ENCODE assay signal across 19 cellular contexts in the genomic region with DNA sequence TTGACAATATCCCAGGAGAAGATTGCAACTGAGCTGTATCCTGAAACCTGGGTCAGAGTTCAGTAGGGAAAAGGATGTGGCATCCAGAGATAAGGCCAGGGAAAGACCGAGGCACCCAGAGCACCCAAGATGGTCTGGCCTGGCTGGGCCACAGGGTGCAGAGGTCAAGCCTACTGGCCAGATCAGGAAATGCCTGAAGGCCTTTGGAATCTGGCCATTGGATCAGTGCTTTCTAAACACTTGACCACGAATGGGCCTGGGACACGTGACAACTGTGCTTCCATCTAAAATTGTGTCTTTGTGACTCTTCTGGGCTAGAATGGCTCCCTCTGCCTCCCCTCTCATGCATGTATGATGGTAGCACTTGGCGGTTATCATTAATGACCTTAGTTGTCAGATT.
DNase-seq lines count a peak whose midpoint lies in the region; ATAC-seq, FAIRE-seq and TF ChIP-seq lines count a peak whose summit lies in the region.
"Had no signal": no experiment of that assay in that cellular context is flagged by ENCODE, and none has a peak within 500 bp of the region (broad histone marks: within the 10 kb centered on the region; RNA-seq: fewer than 3 reads in every experiment).

No MANE protein-coding gene starts in this region.

- BruUV-seq in PC-9 (replicated peaks; lab: Mats Ljungman, UMichigan): no TSS peak

- no peaks in the 10 kb centered on the region for H3F3A ChIP-seq in PC-9 (ENCODE audit: insufficient read depth, low read depth)

- no peaks in the 10 kb centered on the region for H3K9me2 ChIP-seq in PC-9 (ENCODE audit: insufficient read depth)

- peaks cover 8 to 9% of the 10 kb centered on the region in 2 experiments for H3K4me1 Mint-ChIP-seq in H9
- no peaks in the 10 kb centered on the region for H3K4me1 Mint-ChIP-seq in progenitor cell of endocrine pancreas (ENCODE audit: low read depth)
- H3K4me1 Mint-ChIP-seq in activated CD4-positive, alpha-beta T cell treated with anti-CD3 and anti-CD28 coated beads for 36 hours: no peaks in the 10 kb centered on the region
- H3K4me1 Mint-ChIP-seq: CD14-positive monocyte; CD4-positive, alpha-beta memory T cell had no signal

- H4K91ac ChIP-seq in H9 (ENCODE audit: insufficient read length, low read depth, low read length): no peak overlapping the region

- no peak overlapping the region for H2AK5ac ChIP-seq in H9 (ENCODE audit: insufficient read length, low read length)

- H4K20me1 ChIP-seq in H9 (ENCODE audit: control insufficient read depth, insufficient read depth, insufficient read length): no peaks in the 10 kb centered on the region
- H4K20me1 ChIP-seq in PC-9 (ENCODE audit: insufficient read depth): no peaks in the 10 kb centered on the region
- H4K20me1 ChIP-seq: BLaER1 had no signal

- no peak overlapping the region for H3K4me2 ChIP-seq in H9 (ENCODE audit: insufficient read depth, insufficient read length, low read length)
- H3K4me2 ChIP-seq in PC-9: no peak overlapping the region
- H3K4me2 ChIP-seq: BLaER1 had no signal

- H3K79me2 ChIP-seq in H9 (ENCODE audit: insufficient read depth, low read length): no peaks in the 10 kb centered on the region
- H3K79me2 ChIP-seq in PC-9 (ENCODE audit: low read depth): no peaks in the 10 kb centered on the region

- H3K23me2 ChIP-seq in H9 (ENCODE audit: insufficient read length, low read depth, low read length, poor library complexity, severe bottlenecking): no peaks in the 10 kb centered on the region

- DNase-seq in EL (peak; percentile 41), RPMI7951 (ENCODE audit: low read depth) (peak; percentile 71), iris pigment epithelial cell (ENCODE audit: low read depth) (peak; percentile 15), small intestine (peak; percentile 29), H9 (no peak), progenitor cell of endocrine pancreas (ENCODE audit: low spot score, unreplicated experiment) (no peak), PC-9 (no peak)
- DNase-seq in activated CD4-positive, alpha-beta T cell treated with anti-CD3 and anti-CD28 coated beads for 36 hours: no peak
- DNase-seq: 8988T; CD4-positive, alpha-beta memory T cell; DMS153; DMS79; HCEC 1CT had no signal

- H3K27me3 ChIP-seq in small intestine (ENCODE audit: control insufficient read depth in 2 of 2, insufficient read depth in 2 of 2, low read length in 2 of 2): no peaks in the 10 kb centered on the region
- H3K27me3 ChIP-seq in H9 (ENCODE audit: insufficient read depth, low read length): no peaks in the 10 kb centered on the region
- H3K27me3 ChIP-seq in PC-9 (ENCODE audit: insufficient read depth, low read depth): peaks cover 38% of the 10 kb centered on the region
- H3K27me3 ChIP-seq: BLaER1 had no signal

- no peak overlapping the region for H2BK20ac ChIP-seq in H9 (ENCODE audit: low read depth, low read length, poor library complexity, severe bottlenecking)

- H3K9me3 ChIP-seq in small intestine (ENCODE audit: control insufficient read depth, low read depth): no peaks in the 10 kb centered on the region
- no peaks in the 10 kb centered on the region for H3K9me3 ChIP-seq in H9 (ENCODE audit: control insufficient read depth, low read depth, low read length)
- H3K9me3 ChIP-seq in PC-9 (ENCODE audit: insufficient read depth, low read depth): no peaks in the 10 kb centered on the region
- H3K9me3 ChIP-seq: BLaER1 had no signal

- H2BK120ac ChIP-seq in H9 (ENCODE audit: low read depth, low read length, poor library complexity, severe bottlenecking): no peak overlapping the region

- no peak overlapping the region for H4K8ac ChIP-seq in H9 (replicated peaks; ENCODE audit: insufficient read length, low read depth, low read length)

- H2AFZ ChIP-seq in H9 (ENCODE audit: low read length) (no peak overlapping the region), PC-9 (no peak overlapping the region)

- no peak overlapping the region for H3K4ac ChIP-seq in H9 (ENCODE audit: low read depth, low read length)

- no peak overlapping the region for H4K5ac ChIP-seq in H9 (ENCODE audit: insufficient read length, low read depth, low read length)

- no peak overlapping the region for H3K18ac ChIP-seq in H9 (ENCODE audit: insufficient read length, low read depth, low read length)

- H3K9ac ChIP-seq in H9 (ENCODE audit: extremely low read depth, insufficient read length, low read length): no peak overlapping the region
- H3K9ac ChIP-seq: BLaER1 had no signal

- intact Hi-C loops in activated CD4-positive, alpha-beta T cell treated with anti-CD3 and anti-CD28 coated beads for 36 hours (cut with DNase I, micrococcal nuclease): no loop called here
- intact Hi-C loops in PC-9 (cut with micrococcal nuclease; ENCODE audit: unreplicated experiment): no loop called here

- H3K9me3 Mint-ChIP-seq in H9 (peaks cover 3 to 8% of the 10 kb centered on the region in 2 experiments; a peak in 4 of 5 replicates), progenitor cell of endocrine pancreas (ENCODE audit: low read depth) (no peaks in the 10 kb centered on the region)
- H3K9me3 Mint-ChIP-seq in activated CD4-positive, alpha-beta T cell treated with anti-CD3 and anti-CD28 coated beads for 36 hours (ENCODE audit: low read depth): no peaks in the 10 kb centered on the region

- no peak overlapping the region for H3T11ph ChIP-seq in H9 (ENCODE audit: low read length)

- no peak overlapping the region for H2BK5ac ChIP-seq in H9 (ENCODE audit: insufficient read length, low read length)

- peaks cover 7% of the 10 kb centered on the region for H3K27me3 Mint-ChIP-seq in H9 (ENCODE audit: low read depth)
- peaks cover 13% of the 10 kb centered on the region for H3K27me3 Mint-ChIP-seq in progenitor cell of endocrine pancreas
- no peaks in the 10 kb centered on the region for H3K27me3 Mint-ChIP-seq in activated CD4-positive, alpha-beta T cell treated with anti-CD3 and anti-CD28 coated beads for 36 hours
- H3K27me3 Mint-ChIP-seq: CD4-positive, alpha-beta memory T cell had no signal

- H3K27ac Mint-ChIP-seq in H9 (no peak overlapping the region), progenitor cell of endocrine pancreas (no peak overlapping the region)
- no peak overlapping the region for H3K27ac Mint-ChIP-seq in activated CD4-positive, alpha-beta T cell treated with anti-CD3 and anti-CD28 coated beads for 36 hours
- H3K27ac Mint-ChIP-seq: CD14-positive monocyte; CD4-positive, alpha-beta memory T cell had no signal

- H3K4me1 ChIP-seq in small intestine (ENCODE audit: control insufficient read depth in 2 of 2, insufficient read depth in 1 of 2, low read depth in 1 of 2, low read length in 1 of 2) (no peaks in the 10 kb centered on the region), H9 (ENCODE audit: insufficient read depth, low read length) (no peaks in the 10 kb centered on the region), PC-9 (replicated peaks; ENCODE audit: insufficient read depth) (no peaks in the 10 kb centered on the region)
- H3K4me1 ChIP-seq: BLaER1 had no signal

- POLR2A ChIA-PET in activated CD4-positive, alpha-beta T cell treated with anti-CD3 and anti-CD28 coated beads for 36 hours (lab: Charles Lee): no interaction called here
- POLR2A ChIA-PET in PC-9 (lab: Charles Lee; ENCODE audit: unreplicated experiment): no interaction called here

- H3K56ac ChIP-seq in H9 (ENCODE audit: insufficient read length, low read depth, low read length): no peak overlapping the region

- no peak for FAIRE-seq in small intestine (lab: Jason Lieb, UNC)
- FAIRE-seq: G401.6, GM12891, GM19239, H1 had no signal

- H2BK12ac ChIP-seq in H9 (ENCODE audit: insufficient read length, low read depth, low read length): no peak overlapping the region

- no peak overlapping the region for H3K4me3 Mint-ChIP-seq in H9
- H3K4me3 Mint-ChIP-seq in progenitor cell of endocrine pancreas (ENCODE audit: low read depth): no peak overlapping the region
- H3K4me3 Mint-ChIP-seq in activated CD4-positive, alpha-beta T cell treated with anti-CD3 and anti-CD28 coated beads for 36 hours: no peak overlapping the region
- H3K4me3 Mint-ChIP-seq: CD14-positive monocyte; CD4-positive, alpha-beta memory T cell had no signal

- no peak overlapping the region for H3K14ac ChIP-seq in H9 (ENCODE audit: insufficient read depth, low read length)

- WGBS in small intestine, 3 donors: 59 to 70% (median 63%) methylated on average over 4 of the region's 4 CpGs
- no CpG with 5 or more reads among the region's 4 CpGs for WGBS in H9 (ENCODE audit: extremely low coverage, insufficient read length, low lambda C conversion rate)

- no peaks in the 10 kb centered on the region for H3K79me1 ChIP-seq in H9 (ENCODE audit: insufficient read depth, low read depth, low read length, poor library complexity, severe bottlenecking)

- H2BK15ac ChIP-seq in H9 (ENCODE audit: low read depth, low read length): no peak overlapping the region

- no peak overlapping the region for H3K27ac ChIP-seq in small intestine (ENCODE audit: low read depth in 1 of 2, low read length in 1 of 2)
- H3K27ac ChIP-seq in H9 (ENCODE audit: insufficient read length, low read depth, low read length): no peak overlapping the region
- H3K27ac ChIP-seq in PC-9: no peak overlapping the region
- H3K27ac ChIP-seq: BLaER1 had no signal

- H3K4me3 ChIP-seq in small intestine (ENCODE audit: low read depth in 1 of 2, low read length in 2 of 2): no peak overlapping the region
- no peak overlapping the region for H3K4me3 ChIP-seq in PC-9
- H3K4me3 ChIP-seq: BLaER1 had no signal

- ATAC-seq in activated CD4-positive, alpha-beta T cell treated with anti-CD3 and anti-CD28 coated beads for 36 hours: no peak

- TF ChIP-seq CTCF in H9 (conservative IDR thresholded peaks at IDR 0.05): no peak
- TF ChIP-seq CTCF in progenitor cell of endocrine pancreas (IDR thresholded peaks at IDR 0.05; ENCODE audit: unreplicated experiment): no peak
- no peak for TF ChIP-seq CTCF in PC-9 (conservative IDR thresholded peaks at IDR 0.05)

- CTCF ChIA-PET in activated CD4-positive, alpha-beta T cell treated with anti-CD3 and anti-CD28 coated beads for 36 hours (lab: Charles Lee): no interaction called here
- CTCF ChIA-PET in PC-9 (lab: Charles Lee): no interaction called here

- H3K23ac ChIP-seq in H9 (ENCODE audit: insufficient read length, low read depth, low read length): no peak overlapping the region

- H3K36me3 Mint-ChIP-seq in H9 (ENCODE audit: insufficient read depth in 1 of 3, low read depth in 3 of 3) (peaks cover 0 to 7% (median 5%) of the 10 kb centered on the region in 3 experiments; a peak in 2 of 7 replicates), progenitor cell of endocrine pancreas (ENCODE audit: insufficient read depth) (no peaks in the 10 kb centered on the region)
- H3K36me3 Mint-ChIP-seq in activated CD4-positive, alpha-beta T cell treated with anti-CD3 and anti-CD28 coated beads for 36 hours (ENCODE audit: low read depth): no peaks in the 10 kb centered on the region
- H3K36me3 Mint-ChIP-seq: CD14-positive monocyte; CD4-positive, alpha-beta memory T cell had no signal

- no peaks in the 10 kb centered on the region for H3K36me3 ChIP-seq in small intestine (ENCODE audit: control insufficient read depth in 2 of 2, insufficient read depth in 2 of 2, low read length in 2 of 2)
- H3K36me3 ChIP-seq in PC-9 (ENCODE audit: low read depth): no peaks in the 10 kb centered on the region
- H3K36me3 ChIP-seq: BLaER1 had no signal

Comparison
In these comparisons a context has a peak if more than half of its experiments do, and no peak if none do; other contexts are left out.
1. DNase-seq: peak in EL (single experiment), RPMI7951 (single experiment), iris pigment epithelial cell (single experiment) and small intestine (single experiment); none in H9 (single experiment), progenitor cell of endocrine pancreas (single experiment), activated CD4-positive, alpha-beta T cell treated with anti-CD3 and anti-CD28 coated beads for 36 hours (single experiment) and PC-9 (0 of 2).